ENCODE assay signal across 2 cellular contexts in the genomic region with DNA sequence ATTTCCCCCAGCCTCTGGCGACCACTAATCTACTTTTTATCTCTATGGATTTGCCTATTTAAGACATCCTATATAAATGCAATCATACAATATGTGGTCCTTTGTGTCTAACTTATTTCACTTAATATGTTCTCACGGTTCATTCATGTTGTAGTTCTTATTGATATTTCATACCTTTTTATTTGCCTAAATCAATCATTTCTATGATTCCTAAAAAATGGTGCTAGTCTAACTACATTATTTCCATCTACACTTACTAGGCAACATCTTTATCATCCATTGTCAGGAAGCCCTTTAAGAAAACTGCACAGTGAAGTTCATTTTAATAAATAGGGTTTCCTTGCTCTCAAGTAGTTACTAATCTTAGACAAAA.
TF ChIP-seq lines count a peak whose summit lies in the region.

No MANE protein-coding gene starts in this region.

TF ChIP-seq in SK-N-SH, 30 proteins besides CTCF, POLR2A, EP300 and RAD21 (continued from another document):
- TF ChIP-seq, protein P1, sequence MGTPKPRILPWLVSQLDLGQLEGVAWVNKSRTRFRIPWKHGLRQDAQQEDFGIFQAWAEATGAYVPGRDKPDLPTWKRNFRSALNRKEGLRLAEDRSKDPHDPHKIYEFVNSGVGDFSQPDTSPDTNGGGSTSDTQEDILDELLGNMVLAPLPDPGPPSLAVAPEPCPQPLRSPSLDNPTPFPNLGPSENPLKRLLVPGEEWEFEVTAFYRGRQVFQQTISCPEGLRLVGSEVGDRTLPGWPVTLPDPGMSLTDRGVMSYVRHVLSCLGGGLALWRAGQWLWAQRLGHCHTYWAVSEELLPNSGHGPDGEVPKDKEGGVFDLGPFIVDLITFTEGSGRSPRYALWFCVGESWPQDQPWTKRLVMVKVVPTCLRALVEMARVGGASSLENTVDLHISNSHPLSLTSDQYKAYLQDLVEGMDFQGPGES (IDR thresholded peaks at IDR 0.05; ENCODE audit: low read depth, low read length), result no peak
- TF ChIP-seq, protein P2, sequence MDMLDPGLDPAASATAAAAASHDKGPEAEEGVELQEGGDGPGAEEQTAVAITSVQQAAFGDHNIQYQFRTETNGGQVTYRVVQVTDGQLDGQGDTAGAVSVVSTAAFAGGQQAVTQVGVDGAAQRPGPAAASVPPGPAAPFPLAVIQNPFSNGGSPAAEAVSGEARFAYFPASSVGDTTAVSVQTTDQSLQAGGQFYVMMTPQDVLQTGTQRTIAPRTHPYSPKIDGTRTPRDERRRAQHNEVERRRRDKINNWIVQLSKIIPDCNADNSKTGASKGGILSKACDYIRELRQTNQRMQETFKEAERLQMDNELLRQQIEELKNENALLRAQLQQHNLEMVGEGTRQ (IDR thresholded peaks at IDR 0.05; ENCODE audit: borderline replicate concordance, low read depth, low read length), result no peak
- TF ChIP-seq NRF1 (IDR thresholded peaks at IDR 0.05; ENCODE audit: low read depth, low read length), result no peak
- TF ChIP-seq EZH2phosphoT487 (IDR thresholded peaks at IDR 0.05; ENCODE audit: borderline replicate concordance, low read depth), result no peak
- TF ChIP-seq GATA2 (CRISPR knock-in tag; IDR thresholded peaks at IDR 0.05), result no peak
- no peak for TF ChIP-seq ELF1 (IDR thresholded peaks at IDR 0.05)
- TF ChIP-seq, protein P3, sequence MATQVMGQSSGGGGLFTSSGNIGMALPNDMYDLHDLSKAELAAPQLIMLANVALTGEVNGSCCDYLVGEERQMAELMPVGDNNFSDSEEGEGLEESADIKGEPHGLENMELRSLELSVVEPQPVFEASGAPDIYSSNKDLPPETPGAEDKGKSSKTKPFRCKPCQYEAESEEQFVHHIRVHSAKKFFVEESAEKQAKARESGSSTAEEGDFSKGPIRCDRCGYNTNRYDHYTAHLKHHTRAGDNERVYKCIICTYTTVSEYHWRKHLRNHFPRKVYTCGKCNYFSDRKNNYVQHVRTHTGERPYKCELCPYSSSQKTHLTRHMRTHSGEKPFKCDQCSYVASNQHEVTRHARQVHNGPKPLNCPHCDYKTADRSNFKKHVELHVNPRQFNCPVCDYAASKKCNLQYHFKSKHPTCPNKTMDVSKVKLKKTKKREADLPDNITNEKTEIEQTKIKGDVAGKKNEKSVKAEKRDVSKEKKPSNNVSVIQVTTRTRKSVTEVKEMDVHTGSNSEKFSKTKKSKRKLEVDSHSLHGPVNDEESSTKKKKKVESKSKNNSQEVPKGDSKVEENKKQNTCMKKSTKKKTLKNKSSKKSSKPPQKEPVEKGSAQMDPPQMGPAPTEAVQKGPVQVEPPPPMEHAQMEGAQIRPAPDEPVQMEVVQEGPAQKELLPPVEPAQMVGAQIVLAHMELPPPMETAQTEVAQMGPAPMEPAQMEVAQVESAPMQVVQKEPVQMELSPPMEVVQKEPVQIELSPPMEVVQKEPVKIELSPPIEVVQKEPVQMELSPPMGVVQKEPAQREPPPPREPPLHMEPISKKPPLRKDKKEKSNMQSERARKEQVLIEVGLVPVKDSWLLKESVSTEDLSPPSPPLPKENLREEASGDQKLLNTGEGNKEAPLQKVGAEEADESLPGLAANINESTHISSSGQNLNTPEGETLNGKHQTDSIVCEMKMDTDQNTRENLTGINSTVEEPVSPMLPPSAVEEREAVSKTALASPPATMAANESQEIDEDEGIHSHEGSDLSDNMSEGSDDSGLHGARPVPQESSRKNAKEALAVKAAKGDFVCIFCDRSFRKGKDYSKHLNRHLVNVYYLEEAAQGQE (IDR thresholded peaks at IDR 0.05; ENCODE audit: low read depth, low read length), result no peak
- TF ChIP-seq, protein P4, sequence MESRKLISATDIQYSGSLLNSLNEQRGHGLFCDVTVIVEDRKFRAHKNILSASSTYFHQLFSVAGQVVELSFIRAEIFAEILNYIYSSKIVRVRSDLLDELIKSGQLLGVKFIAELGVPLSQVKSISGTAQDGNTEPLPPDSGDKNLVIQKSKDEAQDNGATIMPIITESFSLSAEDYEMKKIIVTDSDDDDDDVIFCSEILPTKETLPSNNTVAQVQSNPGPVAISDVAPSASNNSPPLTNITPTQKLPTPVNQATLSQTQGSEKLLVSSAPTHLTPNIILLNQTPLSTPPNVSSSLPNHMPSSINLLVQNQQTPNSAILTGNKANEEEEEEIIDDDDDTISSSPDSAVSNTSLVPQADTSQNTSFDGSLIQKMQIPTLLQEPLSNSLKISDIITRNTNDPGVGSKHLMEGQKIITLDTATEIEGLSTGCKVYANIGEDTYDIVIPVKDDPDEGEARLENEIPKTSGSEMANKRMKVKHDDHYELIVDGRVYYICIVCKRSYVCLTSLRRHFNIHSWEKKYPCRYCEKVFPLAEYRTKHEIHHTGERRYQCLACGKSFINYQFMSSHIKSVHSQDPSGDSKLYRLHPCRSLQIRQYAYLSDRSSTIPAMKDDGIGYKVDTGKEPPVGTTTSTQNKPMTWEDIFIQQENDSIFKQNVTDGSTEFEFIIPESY (IDR thresholded peaks at IDR 0.05; ENCODE audit: borderline replicate concordance, low read depth), result no peak
- no peak for TF ChIP-seq TEAD4 (IDR thresholded peaks at IDR 0.05; ENCODE audit: borderline replicate concordance, insufficient read depth)
- no peak for TF ChIP-seq POLR2AphosphoS5 (IDR thresholded peaks at IDR 0.05; ENCODE audit: low read depth, low read length)

TF ChIP-seq in SK-N-SH treated with all-trans-retinoic acid at 6 μM for 48 hours, 23 proteins besides CTCF, POLR2A, EP300 and RAD21 (continued from another document):
- TF ChIP-seq ARNTL (CRISPR knock-in tag; IDR thresholded peaks at IDR 0.05; ENCODE audit: borderline replicate concordance, low read depth), result no peak
